ENCODE assay signal across 1 cellular context in genomic region chr4:8510191-8510590, GRCh38.
TF ChIP-seq lines count a peak whose summit lies in the region.

No MANE protein-coding gene starts in this region.

TF ChIP-seq in H1, 55 proteins besides CTCF, POLR2A, EP300 and RAD21 (continued from another document):
- TF ChIP-seq KDM5A (IDR thresholded peaks at IDR 0.05; ENCODE audit: low read length) (no peak), SP1 (IDR thresholded peaks at IDR 0.05; ENCODE audit: low read depth, low read length) (no peak), YY1 (IDR thresholded peaks at IDR 0.05; ENCODE audit: low read depth, low read length) (no peak), TEAD4 (IDR thresholded peaks at IDR 0.05; ENCODE audit: low read depth, low read length) (no peak), E2F6 (IDR thresholded peaks at IDR 0.05) (no peak), SIN3A (conservative IDR thresholded peaks at IDR 0.05 in 1 of 2, IDR thresholded peaks at IDR 0.05 in 1 of 2; ENCODE audit: low read depth in 1 of 2, low read length in 2 of 2) (no peak)
